ENCODE assay signal across 9 cellular contexts in genomic region chr20:35541118-35541782, GRCh38. TPM values are rescaled to one million over a fixed set of nuclear protein-coding genes. Genes with fewer than 3 reads are reported as not detected.
DNase-seq lines count a peak whose midpoint lies in the region; ATAC-seq, FAIRE-seq and TF ChIP-seq lines count a peak whose summit lies in the region.
"Had no signal": no experiment of that assay in that cellular context is flagged by ENCODE, and none has a peak within 500 bp of the region (broad histone marks: within the 10 kb centered on the region; RNA-seq: fewer than 3 reads in every experiment).

No MANE protein-coding gene starts in this region.

- H2AFZ ChIP-seq in astrocyte (ENCODE audit: low read depth, low read length), result peak overlapping the region; percentile 68
- peak overlapping the region; percentile 66 for H2AFZ ChIP-seq in mesenchymal stem cell (ENCODE audit: low read depth, low read length)

- H3K79me1 ChIP-seq in mesenchymal stem cell (replicated peaks; ENCODE audit: low read length, poor library complexity, severe bottlenecking), result peaks cover 21% of the 10 kb centered on the region

- H3K4me3 ChIP-seq in right atrium auricular region (peak overlapping the region; percentile 73 to 93), astrocyte (ENCODE audit: insufficient read depth, low read depth, low read length) (peak overlapping the region; percentile 89), mesenchymal stem cell (ENCODE audit: insufficient read depth in 1 of 2, low read depth in 1 of 2, low read length in 2 of 2) (peak overlapping the region; percentile 14 to 90), thyroid gland (replicated peaks in 1 of 3) (peak overlapping the region in 1 of 3 donors; percentile 81)

- H3K4me2 ChIP-seq in astrocyte (ENCODE audit: low read length), result peak overlapping the region; percentile 91
- H3K4me2 ChIP-seq in mesenchymal stem cell (ENCODE audit: low read length, poor library complexity, severe bottlenecking), result peak overlapping the region; percentile 93

- no peak overlapping the region for H4K8ac ChIP-seq in mesenchymal stem cell (ENCODE audit: low read length)

- H3K4me3 Mint-ChIP-seq in astrocyte (ENCODE audit: unreplicated experiment), result peak overlapping the region; percentile 94

- FAIRE-seq in astrocyte (lab: Jason Lieb, UNC) (no peak), GM12892 (lab: Jason Lieb, UNC) (no peak)

- H3K27ac ChIP-seq in right atrium auricular region (peak overlapping the region in 1 of 2 donors; percentile 76), astrocyte (ENCODE audit: low read depth, low read length) (no peak overlapping the region), mesenchymal stem cell (ENCODE audit: low read length, poor library complexity, severe bottlenecking) (no peak overlapping the region), thyroid gland (no peak overlapping the region)

- WGBS in mesenchymal stem cell, result 29% methylated on average over 10 of the region's 13 CpGs
- 31 to 33% methylated on average over 13 of the region's 13 CpGs for WGBS in thyroid gland, 2 donors

- H3K27me3 ChIP-seq in right atrium auricular region (no peaks in the 10 kb centered on the region), astrocyte (ENCODE audit: insufficient read depth, low read length) (no peaks in the 10 kb centered on the region), mesenchymal stem cell (ENCODE audit: control insufficient read depth in 1 of 2, insufficient read depth in 1 of 2, low read length in 2 of 2) (no peaks in the 10 kb centered on the region), thyroid gland (no peaks in the 10 kb centered on the region)

- no peak overlapping the region for H3K4ac ChIP-seq in mesenchymal stem cell (ENCODE audit: low read depth in 1 of 2, low read length in 2 of 2)

- intact Hi-C loops in Right ventricle myocardium inferior (cut with DNase I), result loop anchor here (5.0 kb wide), 1 partner anchor 201 kb away; the partner anchor contains the start of gene RBM39
- intact Hi-C loops in thyroid gland (cut with DNase I), result no loop called here

- H2BK5ac ChIP-seq in mesenchymal stem cell (ENCODE audit: low read depth, low read length, poor library complexity, severe bottlenecking), result no peak overlapping the region

- no peaks in the 10 kb centered on the region for H3K27me3 Mint-ChIP-seq in astrocyte (ENCODE audit: low read depth, unreplicated experiment)

- no peak overlapping the region for H3K18ac ChIP-seq in mesenchymal stem cell (ENCODE audit: low read depth in 1 of 2, low read length in 2 of 2)

- H3K9ac ChIP-seq in astrocyte (ENCODE audit: low read length) (peak overlapping the region; percentile 52), mesenchymal stem cell (ENCODE audit: low read length) (peak overlapping the region; percentile 89)

- H3K27ac Mint-ChIP-seq in astrocyte (ENCODE audit: unreplicated experiment), result peak overlapping the region; percentile 78

- peaks cover 10% of the 10 kb centered on the region for H3K36me3 Mint-ChIP-seq in astrocyte (ENCODE audit: low read depth, unreplicated experiment)

- H2AK5ac ChIP-seq in mesenchymal stem cell (ENCODE audit: low read length, severe bottlenecking), result no peak overlapping the region

- TF ChIP-seq POLR2A in GM12892 (IDR thresholded peaks at IDR 0.05; ENCODE audit: low read depth, low read length), result no peak
- no peak for TF ChIP-seq POLR2A in thyroid gland (IDR thresholded peaks at IDR 0.05)

- H3K9me3 Mint-ChIP-seq in astrocyte (ENCODE audit: unreplicated experiment), result no peaks in the 10 kb centered on the region

- no peak overlapping the region for H2BK15ac ChIP-seq in mesenchymal stem cell (ENCODE audit: low read depth, poor library complexity, severe bottlenecking)

- peak overlapping the region in 1 of 2 experiments; percentile 20 for H3K23ac ChIP-seq in mesenchymal stem cell (ENCODE audit: low read length in 2 of 2)

- peaks cover 0 to 17% of the 10 kb centered on the region in 2 donors for H3K4me1 ChIP-seq in right atrium auricular region
- H3K4me1 ChIP-seq in astrocyte (ENCODE audit: insufficient read depth, low read length), result peaks cover 11% of the 10 kb centered on the region
- H3K4me1 ChIP-seq in mesenchymal stem cell (ENCODE audit: control insufficient read depth, insufficient read depth, low read depth, low read length), result peaks cover 15% of the 10 kb centered on the region
- peaks cover 15 to 21% of the 10 kb centered on the region in 2 donors for H3K4me1 ChIP-seq in thyroid gland

- H2BK12ac ChIP-seq in mesenchymal stem cell (ENCODE audit: low read length in 2 of 2), result no peak overlapping the region

- H4K20me1 ChIP-seq in astrocyte (ENCODE audit: insufficient read depth, low read length), result no peaks in the 10 kb centered on the region

- H3K4me1 Mint-ChIP-seq in astrocyte (ENCODE audit: low read depth, unreplicated experiment), result peaks cover 2% of the 10 kb centered on the region

- H3K79me2 ChIP-seq in astrocyte (ENCODE audit: insufficient read depth, low read length), result peaks cover 10% of the 10 kb centered on the region

- TF ChIP-seq CTCF in right atrium auricular region (IDR thresholded peaks at IDR 0.05), result no peak
- no peak for TF ChIP-seq CTCF in astrocyte (IDR thresholded peaks at IDR 0.05; ENCODE audit: insufficient read depth, low read depth, low read length)
- TF ChIP-seq CTCF in thyroid gland (IDR thresholded peaks at IDR 0.05), result no peak

- no peak overlapping the region for H4K91ac ChIP-seq in mesenchymal stem cell (ENCODE audit: low read length)

- no peak overlapping the region for H2BK120ac ChIP-seq in mesenchymal stem cell (ENCODE audit: low read depth, low read length)

- no peak for ATAC-seq in Right ventricle myocardium inferior
- no peak for ATAC-seq in GM19351 (IDR thresholded peaks at IDR 0.05; ENCODE audit: unreplicated experiment)

- no peaks in the 10 kb centered on the region for H3K9me3 ChIP-seq in right atrium auricular region
- no peaks in the 10 kb centered on the region for H3K9me3 ChIP-seq in astrocyte (ENCODE audit: insufficient read depth, low read depth, low read length)
- H3K9me3 ChIP-seq in mesenchymal stem cell (ENCODE audit: control insufficient read depth, low read length), result no peaks in the 10 kb centered on the region
- no peaks in the 10 kb centered on the region for H3K9me3 ChIP-seq in thyroid gland

- DNase-seq in right atrium auricular region (ENCODE audit: low spot score) (no peak), Right ventricle myocardium inferior (ENCODE audit: missing footprints) (no peak), astrocyte (ENCODE audit: low read depth) (no peak), mesenchymal stem cell (no peak), GM12892 (ENCODE audit: insufficient read length) (no peak), thyroid gland (no peak)
- no peak for DNase-seq in stimulated activated CD4-positive, alpha-beta T cell treated with anti-CD3 and anti-CD28 coated beads, Interleukin-4, amount 100 ng/mL, for 4 hours

- H3K14ac ChIP-seq in mesenchymal stem cell (ENCODE audit: low read length in 2 of 2), result no peak overlapping the region

- H3K36me3 ChIP-seq in right atrium auricular region (no peaks in the 10 kb centered on the region), astrocyte (ENCODE audit: insufficient read depth, low read length) (peaks cover 6% of the 10 kb centered on the region), mesenchymal stem cell (ENCODE audit: control insufficient read depth in 1 of 2, insufficient read depth in 2 of 2, low read depth in 1 of 2, low read length in 2 of 2) (peaks cover 11 to 31% of the 10 kb centered on the region in 2 experiments), thyroid gland (no peaks in the 10 kb centered on the region)

RNA-seq across cellular contexts. Expression of gene ERGIC3, which starts 0.6 kb away (rescaled TPM):
- total RNA-seq in right atrium auricular region (100 to 1,000 TPM in 1 of 2 donors, 10 to 100 TPM in 1; 99.9 to 155 TPM), Right ventricle myocardium inferior (94.8 TPM), astrocyte (198 and 205 TPM in 2 replicates), thyroid gland (100 to 1,000 TPM; 194 to 419 (median 250) TPM)
- 181 TPM for polyA plus RNA-seq in mesenchymal stem cell (2013, experiment 1 of 2)
- polyA plus RNA-seq in mesenchymal stem cell (2013, experiment 2 of 2), result 185 TPM
- polyA plus RNA-seq in GM12892 (2012; ENCODE audit: missing spikeins), result 169 TPM

RNA-seq across cellular contexts. Expression of gene C20orf173, which starts 11.8 kb away (rescaled TPM):
- total RNA-seq in right atrium auricular region, result not detected
- total RNA-seq in Right ventricle myocardium inferior, result not detected
- total RNA-seq in astrocyte, result not detected in 2 replicates
- polyA plus RNA-seq in mesenchymal stem cell (2013, experiment 1 of 2), result not detected
- not detected for polyA plus RNA-seq in mesenchymal stem cell (2013, experiment 2 of 2)
- not detected for polyA plus RNA-seq in GM12892 (2012; ENCODE audit: missing spikeins)
- total RNA-seq in thyroid gland, result not detected
- total RNA-seq: T-helper 2 cell treated with Interferon-gamma antibody and Interleukin-4, amounts not matched to agents 100 ng/mL and 5 ng/mL, for 36 hours had no signal
